ENCODE assay signal across 9 cellular contexts in the genomic region with DNA sequence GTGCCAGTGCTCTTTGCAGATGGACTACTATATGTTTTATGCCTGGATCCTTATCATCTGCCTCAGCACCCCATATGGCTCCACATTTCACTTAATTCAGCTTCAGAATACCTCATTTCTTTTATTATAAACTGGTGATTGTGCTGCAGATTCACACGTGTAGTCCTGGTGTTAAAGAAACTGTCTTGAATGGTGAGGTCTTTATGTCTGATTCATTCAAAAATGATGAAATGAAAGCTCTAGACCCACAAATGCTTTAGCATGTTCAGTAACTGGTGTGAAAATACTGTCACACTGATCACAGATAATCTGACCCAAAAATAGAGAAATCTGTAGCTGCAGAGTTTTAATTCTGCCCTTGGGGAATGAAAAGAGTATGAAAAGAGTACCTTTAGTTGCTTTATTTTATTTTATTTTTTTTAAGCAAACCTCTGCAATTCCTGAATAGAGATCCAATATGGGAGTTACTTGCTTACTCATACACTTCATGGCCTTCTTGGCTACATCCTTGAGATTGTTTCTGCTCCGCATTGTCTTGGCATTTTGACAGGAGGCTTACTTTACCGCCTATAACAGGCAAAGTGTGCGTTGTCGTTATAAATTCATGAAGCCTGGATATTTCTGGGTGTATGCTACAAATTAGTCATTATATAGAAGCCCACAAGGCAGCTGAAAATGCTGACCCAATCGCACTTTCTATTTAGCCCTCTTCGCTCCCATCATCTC. TPM values are rescaled to one million over a fixed set of nuclear protein-coding genes. Genes with fewer than 3 reads are reported as not detected.
DNase-seq lines count a peak whose midpoint lies in the region; ATAC-seq, FAIRE-seq and TF ChIP-seq lines count a peak whose summit lies in the region.
"Had no signal": no experiment of that assay in that cellular context is flagged by ENCODE, and none has a peak within 500 bp of the region (broad histone marks: within the 10 kb centered on the region; RNA-seq: fewer than 3 reads in every experiment).

No MANE protein-coding gene starts in this region.

- intact Hi-C loops in left ventricle myocardium inferior (cut with micrococcal nuclease) (no loop called here), Right ventricle myocardium superior (cut with DNase I) (no loop called here)

- H3K4me1 Mint-ChIP-seq in astrocyte (ENCODE audit: low read depth, unreplicated experiment): peaks cover 21% of the 10 kb centered on the region
- peaks cover 41% of the 10 kb centered on the region for H3K4me1 Mint-ChIP-seq in type B pancreatic cell (ENCODE audit: unreplicated experiment)

- H3K4me1 ChIP-seq in left ventricle myocardium inferior (peaks cover 74% of the 10 kb centered on the region), astrocyte (ENCODE audit: insufficient read depth, low read length) (peaks cover 13% of the 10 kb centered on the region)

- peak overlapping the region; percentile 98 for H3K9ac ChIP-seq in astrocyte (ENCODE audit: low read length)

- no peak overlapping the region for H2AFZ ChIP-seq in astrocyte (ENCODE audit: low read depth, low read length)

- H3K27me3 Mint-ChIP-seq in astrocyte (ENCODE audit: low read depth, unreplicated experiment): no peaks in the 10 kb centered on the region
- peaks cover 4% of the 10 kb centered on the region for H3K27me3 Mint-ChIP-seq in type B pancreatic cell

- H3K4me3 Mint-ChIP-seq in astrocyte (ENCODE audit: unreplicated experiment): peak overlapping the region; percentile 99
- peak overlapping the region; percentile 100 for H3K4me3 Mint-ChIP-seq in type B pancreatic cell

- H3K27ac Mint-ChIP-seq in astrocyte (ENCODE audit: unreplicated experiment): peak overlapping the region; percentile 48
- peak overlapping the region; percentile 39 for H3K27ac Mint-ChIP-seq in type B pancreatic cell

- H3K79me2 ChIP-seq in astrocyte (ENCODE audit: insufficient read depth, low read length): peaks cover 90% of the 10 kb centered on the region

- peaks cover 2% of the 10 kb centered on the region for H3K36me3 Mint-ChIP-seq in astrocyte (ENCODE audit: low read depth, unreplicated experiment)
- peaks cover 15% of the 10 kb centered on the region for H3K36me3 Mint-ChIP-seq in type B pancreatic cell

- no peaks in the 10 kb centered on the region for H3K27me3 ChIP-seq in left ventricle myocardium inferior (ENCODE audit: low read depth)
- H3K27me3 ChIP-seq in astrocyte (ENCODE audit: insufficient read depth, low read length): no peaks in the 10 kb centered on the region

- ATAC-seq in Right ventricle myocardium superior (ENCODE audit: poor library complexity): no peak

- peak overlapping the region; percentile 91 for H3K4me3 ChIP-seq in left ventricle myocardium inferior
- H3K4me3 ChIP-seq in astrocyte (ENCODE audit: insufficient read depth, low read depth, low read length): peak overlapping the region; percentile 82

- no peak for TF ChIP-seq CTCF in left ventricle myocardium inferior (IDR thresholded peaks at IDR 0.05; ENCODE audit: borderline replicate concordance)
- no peak for TF ChIP-seq CTCF in astrocyte (IDR thresholded peaks at IDR 0.05; ENCODE audit: insufficient read depth, low read depth, low read length)
- no peak for TF ChIP-seq CTCF in type B pancreatic cell (conservative IDR thresholded peaks at IDR 0.05)

- H3K9me3 ChIP-seq in left ventricle myocardium inferior (replicated peaks) (no peaks in the 10 kb centered on the region), astrocyte (ENCODE audit: insufficient read depth, low read depth, low read length) (no peaks in the 10 kb centered on the region)

- H3K9me3 Mint-ChIP-seq in astrocyte (ENCODE audit: unreplicated experiment): no peaks in the 10 kb centered on the region
- no peaks in the 10 kb centered on the region for H3K9me3 Mint-ChIP-seq in type B pancreatic cell

- DNase-seq in left ventricle myocardium inferior (no peak), Right ventricle myocardium superior (no peak), astrocyte (ENCODE audit: low read depth) (peak; percentile 94), kidney glomerular epithelial cell (lab: John Stamatoyannopoulos, UW) (peak; percentile 38), type B pancreatic cell (ENCODE audit: extremely low spot score, unreplicated experiment) (no peak), cerebellum (ENCODE audit: low spot score) (no peak)
- no peak for DNase-seq in activated CD4-positive, CD25-positive, alpha-beta regulatory T cell treated with anti-CD3 and anti-CD28 coated beads, Interleukin-2, amount 50 U/mL, for 72 hours
- no peak for DNase-seq in activated CD4-positive, alpha-beta T cell treated with anti-CD3 and anti-CD28 coated beads for 48 hours

- H3K36me3 ChIP-seq in left ventricle myocardium inferior (peaks cover 2% of the 10 kb centered on the region), astrocyte (ENCODE audit: insufficient read depth, low read length) (peaks cover 22% of the 10 kb centered on the region)

- H3K4me2 ChIP-seq in astrocyte (ENCODE audit: low read length): peak overlapping the region; percentile 87

- peak; percentile 66 for FAIRE-seq in astrocyte (lab: Jason Lieb, UNC)
- FAIRE-seq: G401.6 had no signal

- H3K27ac ChIP-seq in left ventricle myocardium inferior (replicated peaks): no peak overlapping the region
- H3K27ac ChIP-seq in astrocyte (ENCODE audit: low read depth, low read length): peak overlapping the region; percentile 73

- peaks cover 67% of the 10 kb centered on the region for H4K20me1 ChIP-seq in astrocyte (ENCODE audit: insufficient read depth, low read length)

RNA-seq across cellular contexts. Expression of a gene that starts 2.7 kb away (rescaled TPM):
- 13.0 TPM for total RNA-seq in left ventricle myocardium inferior
- 11.3 TPM for total RNA-seq in Right ventricle myocardium superior
- total RNA-seq in astrocyte: 42.8 and 48.7 TPM in 2 replicates
- 16.7 and 36.5 TPM in 2 replicates for total RNA-seq in type B pancreatic cell (ENCODE audit: low replicate concordance)
- total RNA-seq in cerebellum: 137 TPM

Comparison
In these comparisons a context has a peak if more than half of its experiments do, and no peak if none do; other contexts are left out.
1. DNase-seq: peak in astrocyte (single experiment) and kidney glomerular epithelial cell (single experiment); none in left ventricle myocardium inferior (single experiment), Right ventricle myocardium superior (single experiment), type B pancreatic cell (single experiment), cerebellum (single experiment), activated CD4-positive, CD25-positive, alpha-beta regulatory T cell treated with anti-CD3 and anti-CD28 coated beads, Interleukin-2, amount 50 U/mL, for 72 hours (single experiment) and activated CD4-positive, alpha-beta T cell treated with anti-CD3 and anti-CD28 coated beads for 48 hours (single experiment).